In genomic region chr5:37249820-37250175, GRCh38 we compare ENCODE assay signal across 8 cellular contexts. TPM values are rescaled to one million over a fixed set of nuclear protein-coding genes. Genes with fewer than 3 reads are reported as not detected.
DNase-seq lines count a peak whose midpoint lies in the region; ATAC-seq and TF ChIP-seq lines count a peak whose summit lies in the region.

No MANE protein-coding gene starts in this region.

- TF ChIP-seq CTCF in kidney epithelial cell (IDR thresholded peaks at IDR 0.05; ENCODE audit: insufficient read depth, low read length, poor library complexity, severe bottlenecking) (no peak), suprapubic skin (IDR thresholded peaks at IDR 0.05) (no peak)

- WGBS in suprapubic skin: 74% methylated on average over 10 of the region's 10 CpGs

- TF ChIP-seq EP300 in suprapubic skin (IDR thresholded peaks at IDR 0.05): no peak

- H3K27me3 ChIP-seq in kidney epithelial cell (ENCODE audit: control insufficient read depth, insufficient read depth, low read length): no peaks in the 10 kb centered on the region
- no peaks in the 10 kb centered on the region for H3K27me3 ChIP-seq in suprapubic skin

- no peak for ATAC-seq in HG02763 (IDR thresholded peaks at IDR 0.05; ENCODE audit: unreplicated experiment)
- ATAC-seq in activated CD4-positive, CD25-positive, alpha-beta regulatory T cell treated with anti-CD3 and anti-CD28 coated beads, Interleukin-2, amount 50 U/mL, for 24 hours: no peak

- H3K36me3 ChIP-seq in kidney epithelial cell (ENCODE audit: control insufficient read depth, insufficient read depth, low read length) (no peaks in the 10 kb centered on the region), suprapubic skin (no peaks in the 10 kb centered on the region)

- peak overlapping the region; percentile 42 for H3K27ac ChIP-seq in angular gyrus (ENCODE audit: low read depth, low read length)
- peak overlapping the region; percentile 89 for H3K27ac ChIP-seq in suprapubic skin

- H3K4me1 ChIP-seq in suprapubic skin: peaks cover 24% of the 10 kb centered on the region

- peak; percentile 34 for DNase-seq in NCI-H146 (lab: John Stamatoyannopoulos, UW)
- DNase-seq in NCI-H146 treated with DMSO at 0.1 percent for 48 hours (lab: John Stamatoyannopoulos, UW; ENCODE audit: unreplicated experiment): no peak
- no peak for DNase-seq in kidney epithelial cell (ENCODE audit: low read depth)
- DNase-seq in suprapubic skin (ENCODE audit: low spot score in 2 of 2): no peak
- DNase-seq in AML-193 (lab: John Stamatoyannopoulos, UW): no peak

- no peaks in the 10 kb centered on the region for H3K9me3 ChIP-seq in suprapubic skin

- no peak for TF ChIP-seq POLR2A in suprapubic skin (IDR thresholded peaks at IDR 0.05)

- H3K4me3 ChIP-seq in kidney epithelial cell (ENCODE audit: low read depth, low read length) (peak overlapping the region; percentile 95), suprapubic skin (peak overlapping the region; percentile 83)

RNA-seq across cellular contexts. Expression of gene CPLANE1, which starts 0.6 kb away (rescaled TPM):
- total RNA-seq in kidney epithelial cell: 14.0 and 19.6 TPM in 2 replicates
- 10 to 100 TPM in 3 of 4 donors, 1 to 10 TPM in 1; 6.3 to 28.2 (median 12.0) TPM for total RNA-seq in suprapubic skin
